4 cellular contexts compared by ENCODE assay signal in the genomic region with DNA sequence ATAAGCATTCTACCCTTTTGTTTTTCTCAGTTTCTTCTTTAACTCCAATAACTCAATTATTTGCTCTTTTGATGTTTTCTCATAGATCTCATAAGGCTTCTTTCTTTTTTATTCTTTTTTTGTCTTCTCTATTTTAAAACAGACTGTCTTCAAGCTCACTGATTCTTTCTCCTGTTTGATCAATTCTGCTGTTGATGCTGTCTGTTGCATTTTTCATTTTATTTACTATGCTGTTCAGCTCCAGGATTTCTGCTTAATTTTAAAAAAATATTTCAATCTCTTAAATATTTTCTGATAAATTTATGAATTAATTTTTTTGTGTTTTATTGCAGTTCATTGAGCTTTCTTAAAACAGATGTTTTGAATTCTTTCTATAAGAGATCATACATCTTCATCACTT.
TF ChIP-seq lines count a peak whose summit lies in the region.

No MANE protein-coding gene starts in this region.

TF ChIP-seq in SK-N-SH treated with all-trans-retinoic acid at 6 μM for 48 hours, 23 proteins besides CTCF, POLR2A, EP300 and RAD21:
- no peak for TF ChIP-seq ZFP3 (CRISPR knock-in tag; IDR thresholded peaks at IDR 0.05)
- TF ChIP-seq ZFP30 (CRISPR knock-in tag; IDR thresholded peaks at IDR 0.05), result peak; percentile 44; the same call in 1 of the 2 replicates
TF ChIP-seq in SK-N-SH treated with all-trans-retinoic acid at 6 μM for 48 hours: peak in this region for 1.

TF ChIP-seq in SK-N-SH, 30 proteins besides CTCF, POLR2A, EP300 and RAD21 (continues in another document):
- TF ChIP-seq CHD2 (IDR thresholded peaks at IDR 0.05; ENCODE audit: low read length, partially characterized antibody), result no peak
- TF ChIP-seq FOSL2 (IDR thresholded peaks at IDR 0.05; ENCODE audit: borderline replicate concordance, low read depth), result no peak
- TF ChIP-seq FOXM1 (IDR thresholded peaks at IDR 0.05; ENCODE audit: low read depth), result no peak
- TF ChIP-seq TAF1 (IDR thresholded peaks at IDR 0.05; ENCODE audit: borderline replicate concordance, low read depth, low read length), result no peak
- no peak for TF ChIP-seq RXRA (IDR thresholded peaks at IDR 0.05; ENCODE audit: borderline replicate concordance, low read depth)
- TF ChIP-seq, protein P1, sequence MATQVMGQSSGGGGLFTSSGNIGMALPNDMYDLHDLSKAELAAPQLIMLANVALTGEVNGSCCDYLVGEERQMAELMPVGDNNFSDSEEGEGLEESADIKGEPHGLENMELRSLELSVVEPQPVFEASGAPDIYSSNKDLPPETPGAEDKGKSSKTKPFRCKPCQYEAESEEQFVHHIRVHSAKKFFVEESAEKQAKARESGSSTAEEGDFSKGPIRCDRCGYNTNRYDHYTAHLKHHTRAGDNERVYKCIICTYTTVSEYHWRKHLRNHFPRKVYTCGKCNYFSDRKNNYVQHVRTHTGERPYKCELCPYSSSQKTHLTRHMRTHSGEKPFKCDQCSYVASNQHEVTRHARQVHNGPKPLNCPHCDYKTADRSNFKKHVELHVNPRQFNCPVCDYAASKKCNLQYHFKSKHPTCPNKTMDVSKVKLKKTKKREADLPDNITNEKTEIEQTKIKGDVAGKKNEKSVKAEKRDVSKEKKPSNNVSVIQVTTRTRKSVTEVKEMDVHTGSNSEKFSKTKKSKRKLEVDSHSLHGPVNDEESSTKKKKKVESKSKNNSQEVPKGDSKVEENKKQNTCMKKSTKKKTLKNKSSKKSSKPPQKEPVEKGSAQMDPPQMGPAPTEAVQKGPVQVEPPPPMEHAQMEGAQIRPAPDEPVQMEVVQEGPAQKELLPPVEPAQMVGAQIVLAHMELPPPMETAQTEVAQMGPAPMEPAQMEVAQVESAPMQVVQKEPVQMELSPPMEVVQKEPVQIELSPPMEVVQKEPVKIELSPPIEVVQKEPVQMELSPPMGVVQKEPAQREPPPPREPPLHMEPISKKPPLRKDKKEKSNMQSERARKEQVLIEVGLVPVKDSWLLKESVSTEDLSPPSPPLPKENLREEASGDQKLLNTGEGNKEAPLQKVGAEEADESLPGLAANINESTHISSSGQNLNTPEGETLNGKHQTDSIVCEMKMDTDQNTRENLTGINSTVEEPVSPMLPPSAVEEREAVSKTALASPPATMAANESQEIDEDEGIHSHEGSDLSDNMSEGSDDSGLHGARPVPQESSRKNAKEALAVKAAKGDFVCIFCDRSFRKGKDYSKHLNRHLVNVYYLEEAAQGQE (IDR thresholded peaks at IDR 0.05; ENCODE audit: low read depth, low read length), result no peak
- TF ChIP-seq, protein P2, sequence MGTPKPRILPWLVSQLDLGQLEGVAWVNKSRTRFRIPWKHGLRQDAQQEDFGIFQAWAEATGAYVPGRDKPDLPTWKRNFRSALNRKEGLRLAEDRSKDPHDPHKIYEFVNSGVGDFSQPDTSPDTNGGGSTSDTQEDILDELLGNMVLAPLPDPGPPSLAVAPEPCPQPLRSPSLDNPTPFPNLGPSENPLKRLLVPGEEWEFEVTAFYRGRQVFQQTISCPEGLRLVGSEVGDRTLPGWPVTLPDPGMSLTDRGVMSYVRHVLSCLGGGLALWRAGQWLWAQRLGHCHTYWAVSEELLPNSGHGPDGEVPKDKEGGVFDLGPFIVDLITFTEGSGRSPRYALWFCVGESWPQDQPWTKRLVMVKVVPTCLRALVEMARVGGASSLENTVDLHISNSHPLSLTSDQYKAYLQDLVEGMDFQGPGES (IDR thresholded peaks at IDR 0.05; ENCODE audit: low read depth, low read length), result no peak
- TF ChIP-seq, protein P3, sequence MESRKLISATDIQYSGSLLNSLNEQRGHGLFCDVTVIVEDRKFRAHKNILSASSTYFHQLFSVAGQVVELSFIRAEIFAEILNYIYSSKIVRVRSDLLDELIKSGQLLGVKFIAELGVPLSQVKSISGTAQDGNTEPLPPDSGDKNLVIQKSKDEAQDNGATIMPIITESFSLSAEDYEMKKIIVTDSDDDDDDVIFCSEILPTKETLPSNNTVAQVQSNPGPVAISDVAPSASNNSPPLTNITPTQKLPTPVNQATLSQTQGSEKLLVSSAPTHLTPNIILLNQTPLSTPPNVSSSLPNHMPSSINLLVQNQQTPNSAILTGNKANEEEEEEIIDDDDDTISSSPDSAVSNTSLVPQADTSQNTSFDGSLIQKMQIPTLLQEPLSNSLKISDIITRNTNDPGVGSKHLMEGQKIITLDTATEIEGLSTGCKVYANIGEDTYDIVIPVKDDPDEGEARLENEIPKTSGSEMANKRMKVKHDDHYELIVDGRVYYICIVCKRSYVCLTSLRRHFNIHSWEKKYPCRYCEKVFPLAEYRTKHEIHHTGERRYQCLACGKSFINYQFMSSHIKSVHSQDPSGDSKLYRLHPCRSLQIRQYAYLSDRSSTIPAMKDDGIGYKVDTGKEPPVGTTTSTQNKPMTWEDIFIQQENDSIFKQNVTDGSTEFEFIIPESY (IDR thresholded peaks at IDR 0.05; ENCODE audit: borderline replicate concordance, low read depth), result no peak

TF ChIP-seq in HepG2, 621 proteins besides CTCF, POLR2A, EP300 and RAD21:
- TF ChIP-seq ZNF160 (CRISPR knock-in tag; IDR thresholded peaks at IDR 0.05) (peak; percentile 89), SYNCRIP (IDR thresholded peaks at IDR 0.05; ENCODE audit: insufficient read depth, low read depth, low read length) (no peak)

TF ChIP-seq in K562, 482 proteins besides CTCF, POLR2A, EP300 and RAD21:
- 0 out of 3 replicates have a peak, but pooled peaks of 1 of the 2 experiments have one; percentile 30 for TF ChIP-seq CBX3 (IDR thresholded peaks at IDR 0.05; ENCODE audit: borderline replicate concordance in 1 of 2, low read length in 2 of 2)
- TF ChIP-seq NELFE (IDR thresholded peaks at IDR 0.05; ENCODE audit: insufficient read depth, insufficient read length), result no peak
- TF ChIP-seq STAT5A (IDR thresholded peaks at IDR 0.05; ENCODE audit: borderline replicate concordance, low read length), result no peak
- TF ChIP-seq TRIM28 (IDR thresholded peaks at IDR 0.05), result peak; percentile 58; the same call in 1 of the 2 replicates
- no peak for TF ChIP-seq GATA2 (CRISPR knock-in tag; IDR thresholded peaks at IDR 0.05)
- TF ChIP-seq ETS2 (tag; IDR thresholded peaks at IDR 0.05; ENCODE audit: borderline replicate concordance, poor library complexity, severe bottlenecking), result no peak
- TF ChIP-seq DACH1 (IDR thresholded peaks at IDR 0.05; ENCODE audit: partially characterized antibody), result no peak
